ENCODE assay signal across 16 cellular contexts in genomic region chr19:51808333-51808986, GRCh38. TPM values are rescaled to one million over a fixed set of nuclear protein-coding genes. Genes with fewer than 3 reads are reported as not detected.
DNase-seq lines count a peak whose midpoint lies in the region; ATAC-seq and TF ChIP-seq lines count a peak whose summit lies in the region.
"Had no signal": no experiment of that assay in that cellular context is flagged by ENCODE, and none has a peak within 500 bp of the region (broad histone marks: within the 10 kb centered on the region; RNA-seq: fewer than 3 reads in every experiment).

No MANE protein-coding gene starts in this region.

- no peaks in the 10 kb centered on the region for H3K36me3 ChIP-seq in A673 (ENCODE audit: insufficient read depth, low read length, poor library complexity, severe bottlenecking)
- H3K36me3 ChIP-seq: brain microvascular endothelial cell, gastrocnemius medialis, ovary had no signal

- H3K4me1 Mint-ChIP-seq in T-helper 2 cell treated with Interferon-gamma antibody and Interleukin-4, amounts not matched to agents 5 μg/mL and 100 μg/mL, for 36 hours (ENCODE audit: low read depth), result no peaks in the 10 kb centered on the region
- no peaks in the 10 kb centered on the region for H3K4me1 Mint-ChIP-seq in stimulated activated naive CD8-positive, alpha-beta T cell treated with anti-CD3 and anti-CD28 coated beads, Interleukin-15, amount 100 ng/mL, for 72 hours

- TF ChIP-seq CTCF in A673 (conservative IDR thresholded peaks at IDR 0.05; ENCODE audit: low read depth, low read length) (peak; percentile 61), fibroblast of pulmonary artery (IDR thresholded peaks at IDR 0.05; ENCODE audit: low read length, missing control alignments) (peak; percentile 33)

- H3K9me3 Mint-ChIP-seq in T-helper 2 cell treated with Interferon-gamma antibody and Interleukin-4, amounts not matched to agents 5 μg/mL and 100 μg/mL, for 36 hours, result peaks cover 53% of the 10 kb centered on the region
- H3K9me3 Mint-ChIP-seq in stimulated activated naive CD8-positive, alpha-beta T cell treated with anti-CD3 and anti-CD28 coated beads, Interleukin-15, amount 100 ng/mL, for 72 hours, result peaks cover 11 to 34% of the 10 kb centered on the region in 2 donors

- H3K27me3 ChIP-seq in A673 (replicated peaks; ENCODE audit: insufficient read depth, low read depth, low read length, poor library complexity), result no peaks in the 10 kb centered on the region
- H3K27me3 ChIP-seq: brain microvascular endothelial cell, gastrocnemius medialis, ovary had no signal

- no peak for ATAC-seq in stimulated activated naive CD8-positive, alpha-beta T cell treated with anti-CD3 and anti-CD28 coated beads, Interleukin-15, amount 100 ng/mL, for 72 hours
- ATAC-seq: CD8-positive, alpha-beta T cell; gastrocnemius medialis; GM12878 had no signal

- H3K9me3 ChIP-seq in A673 (ENCODE audit: low read depth, low read length, poor library complexity, severe bottlenecking), result no peaks in the 10 kb centered on the region
- H3K9me3 ChIP-seq: gastrocnemius medialis had no signal

- no peak overlapping the region for H3K4me3 Mint-ChIP-seq in T-helper 2 cell treated with Interferon-gamma antibody and Interleukin-4, amounts not matched to agents 5 μg/mL and 100 μg/mL, for 36 hours
- no peak overlapping the region for H3K4me3 Mint-ChIP-seq in stimulated activated naive CD8-positive, alpha-beta T cell treated with anti-CD3 and anti-CD28 coated beads, Interleukin-15, amount 100 ng/mL, for 72 hours
- H3K4me3 Mint-ChIP-seq: activated T-helper 1 cell treated with anti-CD3 and anti-CD28 coated beads, Interleukin-12 subunit alpha, Interleukin-12 subunit beta, Interleukin-2, Interleukin-4 antibody, amounts not matched to agents 30 ng/mL and 10 ng/mL and 1 ng/mL, durations not matched to agents 14 hours and 24 hours and 36 hours; CD8-positive, alpha-beta T cell had no signal

- no peaks in the 10 kb centered on the region for H3K36me3 Mint-ChIP-seq in T-helper 2 cell treated with Interferon-gamma antibody and Interleukin-4, amounts not matched to agents 5 μg/mL and 100 μg/mL, for 36 hours (ENCODE audit: low read depth)
- H3K36me3 Mint-ChIP-seq: CD8-positive, alpha-beta T cell had no signal

- peaks cover 27% of the 10 kb centered on the region for H3K4me1 ChIP-seq in A673 (ENCODE audit: insufficient read depth, low read length, poor library complexity, severe bottlenecking)
- H3K4me1 ChIP-seq: gastrocnemius medialis had no signal

- POLR2A ChIA-PET in A673 (lab: Charles Lee; ENCODE audit: low non-redundant PET), result no interaction called here

- no peak overlapping the region for H3K4me3 ChIP-seq in A673 (ENCODE audit: low read depth, low read length, poor library complexity, severe bottlenecking)
- no peak overlapping the region for H3K4me3 ChIP-seq in fibroblast of pulmonary artery (replicated peaks; ENCODE audit: low read depth, low read length)
- H3K4me3 ChIP-seq: gastrocnemius medialis, GM12878, ovary had no signal

- no peak overlapping the region for H3K27ac Mint-ChIP-seq in T-helper 2 cell treated with Interferon-gamma antibody and Interleukin-4, amounts not matched to agents 5 μg/mL and 100 μg/mL, for 36 hours
- no peak overlapping the region for H3K27ac Mint-ChIP-seq in stimulated activated naive CD8-positive, alpha-beta T cell treated with anti-CD3 and anti-CD28 coated beads, Interleukin-15, amount 100 ng/mL, for 72 hours
- H3K27ac Mint-ChIP-seq: activated T-helper 1 cell treated with anti-CD3 and anti-CD28 coated beads, Interleukin-12 subunit alpha, Interleukin-12 subunit beta, Interleukin-2, Interleukin-4 antibody, amounts not matched to agents 30 ng/mL and 10 ng/mL and 1 ng/mL, durations not matched to agents 14 hours and 24 hours and 36 hours; CD8-positive, alpha-beta T cell had no signal

- intact Hi-C loops in A673 (cut with micrococcal nuclease; ENCODE audit: unreplicated experiment), result loop anchor here (5.0 to 10.0 kb wide), 3 partner anchors 146 to 334 kb away; partner anchors contain the start of gene CEACAM18

- no TSS peak for BruUV-seq in A673 (replicated peaks; lab: Mats Ljungman, UMichigan)

- DNase-seq in A673 (ENCODE audit: low spot score) (peak; percentile 79), EL (peak; percentile 71), RKO (ENCODE audit: low spot score) (peak; percentile 58), fibroblast of pulmonary artery (ENCODE audit: low read depth) (peak; percentile 90), KG1 (lab: John Stamatoyannopoulos, UW) (no peak), Ammon's horn (ENCODE audit: low spot score) (no peak)
- no peak for DNase-seq in T-helper 2 cell treated with Interferon-gamma antibody and Interleukin-4, amounts not matched to agents 5 μg/mL and 100 μg/mL, for 36 hours (ENCODE audit: low spot score)
- DNase-seq in stimulated activated naive CD8-positive, alpha-beta T cell treated with anti-CD3 and anti-CD28 coated beads, Interleukin-15, amount 100 ng/mL, for 72 hours, result no peak
- DNase-seq: brain microvascular endothelial cell; CD8-positive, alpha-beta T cell; gastrocnemius medialis; NCI-H1436 treated with DMSO at 0.1 percent for 48 hours; ovary; stimulated activated CD4-positive, alpha-beta T cell treated with anti-CD3 and anti-CD28 coated beads, Interleukin-4, amount 100 ng/mL, for 4 hours had no signal

- H3K27ac ChIP-seq in A673 (ENCODE audit: low read depth, low read length, poor library complexity, severe bottlenecking), result no peak overlapping the region
- H3K27ac ChIP-seq: brain microvascular endothelial cell, gastrocnemius medialis, ovary had no signal

- no peaks in the 10 kb centered on the region for H3K27me3 Mint-ChIP-seq in T-helper 2 cell treated with Interferon-gamma antibody and Interleukin-4, amounts not matched to agents 5 μg/mL and 100 μg/mL, for 36 hours (ENCODE audit: low read depth)
- no peaks in the 10 kb centered on the region for H3K27me3 Mint-ChIP-seq in stimulated activated naive CD8-positive, alpha-beta T cell treated with anti-CD3 and anti-CD28 coated beads, Interleukin-15, amount 100 ng/mL, for 72 hours

- CTCF ChIA-PET in A673 (lab: Charles Lee), result interaction anchor here (1.0 to 1.8 kb wide), 6 partner anchors 9 to 335 kb away, joined by 3 to 15 read pairs (median 4); no protein-coding TSS in a partner anchor

RNA-seq across cellular contexts. Expression of gene FPR3, which starts 13.5 kb away (rescaled TPM):
- not detected in 2 replicates for total RNA-seq in A673 (2021)
- total RNA-seq: activated T-helper 1 cell treated with anti-CD3 and anti-CD28 coated beads, Interleukin-12 subunit alpha, Interleukin-12 subunit beta, Interleukin-2, Interleukin-4 antibody, amounts not matched to agents 30 ng/mL and 10 ng/mL and 1 ng/mL, durations not matched to agents 14 hours and 24 hours and 36 hours; CD8-positive, alpha-beta T cell; GM12878 had no signal

RNA-seq across cellular contexts. Expression of gene FPR2, which starts 47.5 kb away (rescaled TPM):
- not detected in 2 replicates for total RNA-seq in A673 (2021)
- total RNA-seq: activated T-helper 1 cell treated with anti-CD3 and anti-CD28 coated beads, Interleukin-12 subunit alpha, Interleukin-12 subunit beta, Interleukin-2, Interleukin-4 antibody, amounts not matched to agents 30 ng/mL and 10 ng/mL and 1 ng/mL, durations not matched to agents 14 hours and 24 hours and 36 hours; CD8-positive, alpha-beta T cell; GM12878 had no signal

RNA-seq across cellular contexts. Expression of gene FPR1, which starts 56.8 kb away (rescaled TPM):
- total RNA-seq in A673 (2021), result not detected in 2 replicates
- total RNA-seq: activated T-helper 1 cell treated with anti-CD3 and anti-CD28 coated beads, Interleukin-12 subunit alpha, Interleukin-12 subunit beta, Interleukin-2, Interleukin-4 antibody, amounts not matched to agents 30 ng/mL and 10 ng/mL and 1 ng/mL, durations not matched to agents 14 hours and 24 hours and 36 hours; CD8-positive, alpha-beta T cell; GM12878 had no signal

Comparison
In these comparisons a context has a peak if more than half of its experiments do, and no peak if none do; other contexts are left out.
1. DNase-seq: peak in A673 (single experiment), EL (single experiment), RKO (single experiment) and fibroblast of pulmonary artery (single experiment); none in T-helper 2 cell treated with Interferon-gamma antibody and Interleukin-4, amounts not matched to agents 5 μg/mL and 100 μg/mL, for 36 hours (single experiment), KG1 (single experiment), Ammon's horn (single experiment) and stimulated activated naive CD8-positive, alpha-beta T cell treated with anti-CD3 and anti-CD28 coated beads, Interleukin-15, amount 100 ng/mL, for 72 hours (0 of 2).